In the genomic region with DNA sequence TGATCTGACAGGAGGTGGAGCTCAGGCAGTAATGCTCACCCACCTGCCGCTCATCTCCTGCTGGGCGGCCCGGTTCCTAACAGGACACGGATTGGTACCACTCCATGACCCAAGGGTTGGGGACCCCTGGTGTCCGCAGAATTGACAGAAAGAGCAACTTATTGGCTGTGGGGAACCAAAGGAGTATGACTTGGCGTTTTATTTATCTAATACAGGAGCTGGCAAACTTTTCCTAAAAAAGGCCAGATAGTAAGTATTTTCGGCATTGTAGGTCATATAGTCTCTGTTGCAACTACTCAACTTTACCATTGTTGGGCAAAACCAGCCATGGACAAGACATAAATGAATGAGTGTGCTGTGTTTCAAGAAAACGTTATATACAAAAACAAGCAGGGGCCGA, we compare ENCODE assay signal across 2 cellular contexts.
TF ChIP-seq lines count a peak whose summit lies in the region.

No MANE protein-coding gene starts in this region.

TF ChIP-seq in IMR-90, 13 proteins besides CTCF, POLR2A, EP300 and RAD21:
- no peak for TF ChIP-seq RCOR1 (IDR thresholded peaks at IDR 0.05; ENCODE audit: insufficient replicate concordance, low read length)
- TF ChIP-seq MXI1 (IDR thresholded peaks at IDR 0.05; ENCODE audit: borderline replicate concordance, low read depth, low read length) = no peak
- no peak for TF ChIP-seq CEBPB (IDR thresholded peaks at IDR 0.05; ENCODE audit: low read depth, low read length)
- TF ChIP-seq NFE2L2 (IDR thresholded peaks at IDR 0.05; ENCODE audit: low read depth, low read length) = peak; percentile 20; the same call in 1 of the 2 replicates

TF ChIP-seq in K562, 482 proteins besides CTCF, POLR2A, EP300 and RAD21:
- TF ChIP-seq ZNF586 (CRISPR knock-in tag; conservative IDR thresholded peaks at IDR 0.05) (no peak), PURB (CRISPR knock-in tag; IDR thresholded peaks at IDR 0.05; ENCODE audit: low read depth) (no peak), SRSF1 (IDR thresholded peaks at IDR 0.05; ENCODE audit: low read depth, low read length) (no peak), MAFG (tag; conservative IDR thresholded peaks at IDR 0.05) (0 out of 2 replicates have a peak, but pooled peaks have one; percentile 52), NRF1 (conservative IDR thresholded peaks at IDR 0.05 in 1 of 2, IDR thresholded peaks at IDR 0.05 in 1 of 2) (no peak), U2AF2 (optimal IDR thresholded peaks at IDR 0.05; ENCODE audit: low read depth, low read length) (no peak), PCBP1 (IDR thresholded peaks at IDR 0.05; ENCODE audit: low read depth, low read length, poor library complexity, severe bottlenecking) (no peak), ADNP (tag; IDR thresholded peaks at IDR 0.05) (no peak), NFE2 (IDR thresholded peaks at IDR 0.05; ENCODE audit: low read depth) (0 out of 2 replicates have a peak, but pooled peaks have one; percentile 13), ID3 (CRISPR knock-in tag; IDR thresholded peaks at IDR 0.05) (no peak), ID3 (tag; IDR thresholded peaks at IDR 0.05) (no peak), NCOA2 (IDR thresholded peaks at IDR 0.05; ENCODE audit: partially characterized antibody in 2 of 2) (no peak), NFIX (CRISPR knock-in tag; IDR thresholded peaks at IDR 0.05; ENCODE audit: low read depth) (no peak), CREB1 (IDR thresholded peaks at IDR 0.05) (no peak), CREB1 (CRISPR knock-in tag; IDR thresholded peaks at IDR 0.05) (no peak)
- TF ChIP-seq, protein P1, sequence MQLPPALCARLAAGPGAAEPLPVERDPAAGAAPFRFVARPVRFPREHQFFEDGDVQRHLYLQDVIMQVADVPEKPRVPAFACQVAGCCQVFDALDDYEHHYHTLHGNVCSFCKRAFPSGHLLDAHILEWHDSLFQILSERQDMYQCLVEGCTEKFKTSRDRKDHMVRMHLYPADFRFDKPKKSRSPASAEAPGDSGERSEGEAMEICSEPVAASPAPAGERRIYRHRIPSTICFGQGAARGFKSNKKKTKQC (CRISPR knock-in tag; IDR thresholded peaks at IDR 0.05) = no peak
- TF ChIP-seq, protein P2, sequence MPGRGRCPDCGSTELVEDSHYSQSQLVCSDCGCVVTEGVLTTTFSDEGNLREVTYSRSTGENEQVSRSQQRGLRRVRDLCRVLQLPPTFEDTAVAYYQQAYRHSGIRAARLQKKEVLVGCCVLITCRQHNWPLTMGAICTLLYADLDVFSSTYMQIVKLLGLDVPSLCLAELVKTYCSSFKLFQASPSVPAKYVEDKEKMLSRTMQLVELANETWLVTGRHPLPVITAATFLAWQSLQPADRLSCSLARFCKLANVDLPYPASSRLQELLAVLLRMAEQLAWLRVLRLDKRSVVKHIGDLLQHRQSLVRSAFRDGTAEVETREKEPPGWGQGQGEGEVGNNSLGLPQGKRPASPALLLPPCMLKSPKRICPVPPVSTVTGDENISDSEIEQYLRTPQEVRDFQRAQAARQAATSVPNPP (IDR thresholded peaks at IDR 0.05; ENCODE audit: borderline replicate concordance, insufficient read depth, insufficient read length) = no peak
